Comparison of ENCODE assay signal across 21 cellular contexts in genomic region chr12:64387201-64387816, GRCh38. TPM values are rescaled to one million over a fixed set of nuclear protein-coding genes. Genes with fewer than 3 reads are reported as not detected.
DNase-seq lines count a peak whose midpoint lies in the region; ATAC-seq, FAIRE-seq and TF ChIP-seq lines count a peak whose summit lies in the region.
"Had no signal": no experiment of that assay in that cellular context is flagged by ENCODE, and none has a peak within 500 bp of the region (broad histone marks: within the 10 kb centered on the region; RNA-seq: fewer than 3 reads in every experiment).

No MANE protein-coding gene starts in this region.

- H3K36me3 ChIP-seq in HEK293 (ENCODE audit: control insufficient read depth in 2 of 2, insufficient read depth in 1 of 2, low read length in 2 of 2) = no peaks in the 10 kb centered on the region
- H3K36me3 ChIP-seq in bronchial epithelial cell (ENCODE audit: control insufficient read depth, insufficient read depth, low read length) = no peaks in the 10 kb centered on the region
- H3K36me3 ChIP-seq: heart left ventricle had no signal

- H3K27me3 ChIP-seq in bronchial epithelial cell (ENCODE audit: control insufficient read depth, insufficient read depth, low read length) = no peaks in the 10 kb centered on the region

- H3K9me3 ChIP-seq in HEK293 (ENCODE audit: control insufficient read depth, insufficient read depth, low read depth, low read length) = no peaks in the 10 kb centered on the region
- H3K9me3 ChIP-seq: heart left ventricle had no signal

- H3K27ac Mint-ChIP-seq in chondrocyte (ENCODE audit: unreplicated experiment) = no peak overlapping the region
- H3K27ac Mint-ChIP-seq: activated naive CD8-positive, alpha-beta T cell treated with anti-CD3 and anti-CD28 coated beads, Interleukin-2, amount 50 U/mL, for 24 hours; GM23338; stimulated activated naive B cell treated with anti-CD40 and anti-IgM and Interleukin-4, amounts not matched to agents 10 μg/mL and 1 μg/mL and 100 μg/mL, for 72 hours had no signal

- 0 out of 2 replicates have a peak, but pooled peaks cover 2% of the 10 kb centered on the region for H3K4me1 ChIP-seq in HEK293 (ENCODE audit: control insufficient read depth, insufficient read depth, low read length)

- H3K36me3 Mint-ChIP-seq in chondrocyte (ENCODE audit: low read depth) = no peaks in the 10 kb centered on the region
- H3K36me3 Mint-ChIP-seq: stimulated activated naive B cell treated with anti-CD40 and anti-IgM and Interleukin-4, amounts not matched to agents 10 μg/mL and 1 μg/mL and 100 μg/mL, for 72 hours had no signal

- no peak for TF ChIP-seq CTCF in HEK293 (tag by site-specific recombination; IDR thresholded peaks at IDR 0.05)
- no peak for TF ChIP-seq CTCF in bronchial epithelial cell (IDR thresholded peaks at IDR 0.05; ENCODE audit: insufficient read depth, low read length, severe bottlenecking)
- no peak for TF ChIP-seq CTCF in chondrocyte (IDR thresholded peaks at IDR 0.05)

- CTCF ChIA-PET in HEK293 (lab: Yijun Ruan, JAX) = interaction anchor here (1.9 kb wide), 1 partner anchor 10 kb away, joined by 4 read pairs; no protein-coding TSS in a partner anchor

- POLR2A ChIA-PET in HEK293 (lab: Yijun Ruan, JAX) = no interaction called here

- no peaks in the 10 kb centered on the region for H3K9me3 Mint-ChIP-seq in chondrocyte (ENCODE audit: low read depth)
- H3K9me3 Mint-ChIP-seq: activated naive CD8-positive, alpha-beta T cell treated with anti-CD3 and anti-CD28 coated beads, Interleukin-2, amount 50 U/mL, for 24 hours; GM23338; stimulated activated naive B cell treated with anti-CD40 and anti-IgM and Interleukin-4, amounts not matched to agents 10 μg/mL and 1 μg/mL and 100 μg/mL, for 72 hours had no signal

- no peak overlapping the region for H3K27ac ChIP-seq in HEK293 (ENCODE audit: extremely low read depth, low read depth, low read length)
- H3K27ac ChIP-seq: C4-2B, heart left ventricle had no signal

- no peaks in the 10 kb centered on the region for H3K27me3 Mint-ChIP-seq in chondrocyte (ENCODE audit: low read depth)

- peak; percentile 14 for DNase-seq in NCI-H2029 (lab: John Stamatoyannopoulos, UW)
- DNase-seq in NCI-H2029 treated with DMSO at 0.1 percent for 48 hours (lab: John Stamatoyannopoulos, UW) = no peak
- peak; percentile 74 for DNase-seq in NCI-H345 (lab: John Stamatoyannopoulos, UW)
- peak; percentile 73 for DNase-seq in bronchial epithelial cell (ENCODE audit: low read depth)
- DNase-seq in nucleus accumbens (lab: John Stamatoyannopoulos, UW) = no peak
- no peak for DNase-seq in chondrocyte (ENCODE audit: low spot score)
- DNase-seq: ACHN; activated naive CD8-positive, alpha-beta T cell treated with anti-CD3 and anti-CD28 coated beads, Interleukin-2, amount 50 U/mL, for 24 hours; cortex of kidney; DND-41; heart left ventricle; KG1; MV-4-11; stimulated activated CD4-positive, alpha-beta T cell treated with anti-CD3 and anti-CD28 coated beads, Interleukin-1b, Interleukin-23, amount 100 ng/mL, for 48 hours; stimulated activated naive B cell treated with anti-CD40 and anti-IgM and Interleukin-4, amounts not matched to agents 10 μg/mL and 1 μg/mL and 100 μg/mL, for 72 hours had no signal

- no peak overlapping the region for H3K4me3 Mint-ChIP-seq in chondrocyte (ENCODE audit: unreplicated experiment)
- H3K4me3 Mint-ChIP-seq: activated naive CD8-positive, alpha-beta T cell treated with anti-CD3 and anti-CD28 coated beads, Interleukin-2, amount 50 U/mL, for 24 hours; GM23338; stimulated activated naive B cell treated with anti-CD40 and anti-IgM and Interleukin-4, amounts not matched to agents 10 μg/mL and 1 μg/mL and 100 μg/mL, for 72 hours had no signal

- H3K4me3 ChIP-seq in HEK293 (ENCODE audit: low read depth, low read length) = no peak overlapping the region
- H3K4me3 ChIP-seq in bronchial epithelial cell (ENCODE audit: low read depth, low read length) = no peak overlapping the region
- H3K4me3 ChIP-seq: GM23338, heart left ventricle had no signal

- peaks cover 4% of the 10 kb centered on the region for H3K4me1 Mint-ChIP-seq in chondrocyte (ENCODE audit: low read depth)

- no peak for FAIRE-seq in bronchial epithelial cell (lab: Jason Lieb, UNC)
- FAIRE-seq: endometrium had no signal

- ATAC-seq in GM19035 (IDR thresholded peaks at IDR 0.05; ENCODE audit: unreplicated experiment) = no peak
- ATAC-seq: activated naive CD8-positive, alpha-beta T cell treated with anti-CD3 and anti-CD28 coated beads, Interleukin-2, amount 50 U/mL, for 24 hours; GM23338; heart left ventricle; stimulated activated naive B cell treated with anti-CD40 and anti-IgM and Interleukin-4, amounts not matched to agents 10 μg/mL and 1 μg/mL and 100 μg/mL, for 72 hours had no signal

TF ChIP-seq in HEK293, 187 proteins besides CTCF, POLR2A, EP300 and RAD21 (continues in another document):
- TF ChIP-seq ZNF184 (tag by site-specific recombination; IDR thresholded peaks at IDR 0.05) (0 out of 2 replicates have a peak, but pooled peaks have one; percentile 34), ZNF350 (tag by site-specific recombination; IDR thresholded peaks at IDR 0.05) (0 out of 2 replicates have a peak, but pooled peaks have one; percentile 35), ZNF140 (tag by site-specific recombination; IDR thresholded peaks at IDR 0.05) (no peak), SETDB1 (IDR thresholded peaks at IDR 0.05; ENCODE audit: insufficient read length, low read length) (no peak), ZBTB8A (tag by site-specific recombination; IDR thresholded peaks at IDR 0.05) (no peak), PRDM6 (tag by site-specific recombination; IDR thresholded peaks at IDR 0.05) (peak; percentile 59)
- TF ChIP-seq, protein P1, sequence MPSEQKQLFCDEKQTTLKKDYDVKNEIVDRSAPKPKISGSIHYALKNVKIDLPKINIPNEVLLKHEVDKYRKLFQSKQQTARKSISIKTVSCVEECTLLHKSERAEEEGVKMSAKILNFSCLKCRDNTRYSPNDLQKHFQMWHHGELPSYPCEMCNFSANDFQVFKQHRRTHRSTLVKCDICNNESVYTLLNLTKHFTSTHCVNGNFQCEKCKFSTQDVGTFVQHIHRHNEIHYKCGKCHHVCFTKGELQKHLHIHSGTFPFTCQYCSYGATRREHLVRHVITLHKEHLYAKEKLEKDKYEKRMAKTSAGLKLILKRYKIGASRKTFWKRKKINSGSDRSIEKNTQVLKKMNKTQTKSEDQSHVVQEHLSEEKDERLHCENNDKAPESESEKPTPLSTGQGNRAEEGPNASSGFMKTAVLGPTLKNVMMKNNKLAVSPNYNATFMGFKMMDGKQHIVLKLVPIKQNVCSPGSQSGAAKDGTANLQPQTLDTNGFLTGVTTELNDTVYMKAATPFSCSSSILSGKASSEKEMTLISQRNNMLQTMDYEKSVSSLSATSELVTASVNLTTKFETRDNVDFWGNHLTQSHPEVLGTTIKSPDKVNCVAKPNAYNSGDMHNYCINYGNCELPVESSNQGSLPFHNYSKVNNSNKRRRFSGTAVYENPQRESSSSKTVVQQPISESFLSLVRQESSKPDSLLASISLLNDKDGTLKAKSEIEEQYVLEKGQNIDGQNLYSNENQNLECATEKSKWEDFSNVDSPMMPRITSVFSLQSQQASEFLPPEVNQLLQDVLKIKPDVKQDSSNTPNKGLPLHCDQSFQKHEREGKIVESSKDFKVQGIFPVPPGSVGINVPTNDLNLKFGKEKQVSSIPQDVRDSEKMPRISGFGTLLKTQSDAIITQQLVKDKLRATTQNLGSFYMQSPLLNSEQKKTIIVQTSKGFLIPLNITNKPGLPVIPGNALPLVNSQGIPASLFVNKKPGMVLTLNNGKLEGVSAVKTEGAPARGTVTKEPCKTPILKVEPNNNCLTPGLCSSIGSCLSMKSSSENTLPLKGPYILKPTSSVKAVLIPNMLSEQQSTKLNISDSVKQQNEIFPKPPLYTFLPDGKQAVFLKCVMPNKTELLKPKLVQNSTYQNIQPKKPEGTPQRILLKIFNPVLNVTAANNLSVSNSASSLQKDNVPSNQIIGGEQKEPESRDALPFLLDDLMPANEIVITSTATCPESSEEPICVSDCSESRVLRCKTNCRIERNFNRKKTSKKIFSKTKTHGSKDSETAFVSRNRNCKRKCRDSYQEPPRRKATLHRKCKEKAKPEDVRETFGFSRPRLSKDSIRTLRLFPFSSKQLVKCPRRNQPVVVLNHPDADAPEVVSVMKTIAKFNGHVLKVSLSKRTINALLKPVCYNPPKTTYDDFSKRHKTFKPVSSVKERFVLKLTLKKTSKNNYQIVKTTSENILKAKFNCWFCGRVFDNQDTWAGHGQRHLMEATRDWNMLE (tag by site-specific recombination; conservative IDR thresholded peaks at IDR 0.05; ENCODE audit: low read depth) = no peak
- TF ChIP-seq, protein P2, sequence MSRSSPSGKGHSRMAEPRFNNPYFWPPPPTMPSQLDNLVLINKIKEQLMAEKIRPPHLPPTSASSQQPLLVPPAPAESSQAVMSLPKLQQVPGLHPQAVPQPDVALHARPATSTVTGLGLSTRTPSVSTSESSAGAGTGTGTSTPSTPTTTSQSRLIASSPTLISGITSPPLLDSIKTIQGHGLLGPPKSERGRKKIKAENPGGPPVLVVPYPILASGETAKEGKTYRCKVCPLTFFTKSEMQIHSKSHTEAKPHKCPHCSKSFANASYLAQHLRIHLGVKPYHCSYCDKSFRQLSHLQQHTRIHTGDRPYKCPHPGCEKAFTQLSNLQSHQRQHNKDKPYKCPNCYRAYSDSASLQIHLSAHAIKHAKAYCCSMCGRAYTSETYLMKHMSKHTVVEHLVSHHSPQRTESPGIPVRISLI (tag by site-specific recombination; IDR thresholded peaks at IDR 0.05) = no peak

RNA-seq across cellular contexts. Expression of gene C12orf56, which starts 3.2 kb away (rescaled TPM):
- 1.1 and 2.0 TPM in 2 replicates for total RNA-seq in bronchial epithelial cell
- total RNA-seq in chondrocyte = 0.10 to 0.38 TPM in 2 of 3 replicates, not detected in the other
- total RNA-seq: heart left ventricle, posterior vena cava had no signal

RNA-seq across cellular contexts. Expression of gene XPOT, which starts 16.9 kb away (rescaled TPM):
- total RNA-seq in bronchial epithelial cell (151 and 180 TPM in 2 replicates), chondrocyte (94.2 to 213 TPM (median 193 TPM) in 3 replicates)

Comparison
In these comparisons a context has a peak if more than half of its experiments do, and no peak if none do; other contexts are left out.
1. DNase-seq: peak in NCI-H2029 (single experiment), NCI-H345 (single experiment) and bronchial epithelial cell (single experiment); none in NCI-H2029 treated with DMSO at 0.1 percent for 48 hours (single experiment), nucleus accumbens (0 of 56) and chondrocyte (single experiment).